8 cellular contexts compared by ENCODE assay signal in the genomic region with DNA sequence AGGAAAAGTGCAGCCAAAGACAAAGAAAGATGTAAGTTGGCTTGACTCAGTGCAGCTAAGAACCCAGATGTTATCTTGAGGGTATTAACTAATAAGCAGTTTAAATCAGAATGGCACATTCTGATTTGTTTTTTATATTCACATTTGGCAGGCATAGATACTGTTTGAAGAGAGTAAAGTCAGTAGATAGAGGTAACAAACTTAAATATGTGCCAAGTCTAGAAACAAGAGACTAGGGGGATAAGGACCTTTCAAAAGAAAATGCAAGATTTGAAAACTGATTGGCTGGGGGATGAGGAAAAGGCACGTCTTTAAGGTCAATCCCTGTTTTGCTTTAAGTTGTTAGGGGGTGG.
DNase-seq lines count a peak whose midpoint lies in the region; ATAC-seq and TF ChIP-seq lines count a peak whose summit lies in the region.
"Not testable (repeated sequence)": the region's sequence is repeated elsewhere in the genome, so short reads cannot be mapped to it uniquely, and the experiment has no call there.

No MANE protein-coding gene starts in this region.

- H2AK9ac ChIP-seq in IMR-90 (replicated peaks; ENCODE audit: low read depth, low read length, poor library complexity): not testable (repeated sequence)

- not testable (repeated sequence) for H4K5ac ChIP-seq in IMR-90 (ENCODE audit: low read depth, low read length)

- H3K9me3 Mint-ChIP-seq in brain: peaks cover 5 to 17% (median 11%) of the 10 kb centered on the region in 5 experiments

- H3K4me1 ChIP-seq in IMR-90 (ENCODE audit: control insufficient read depth, insufficient read depth, low read length); right lobe of liver; neuronal stem cell (ENCODE audit: control insufficient read depth in 2 of 2, insufficient read depth in 1 of 2, low read depth in 1 of 2, low read length in 2 of 2); stomach smooth muscle (ENCODE audit: control insufficient read depth, insufficient read depth, low read length): not testable (repeated sequence)

- BruUV-seq in IMR-90 (replicated peaks; lab: Mats Ljungman, UMichigan): not testable (repeated sequence)

- not testable (repeated sequence) for H3K9me1 ChIP-seq in IMR-90 (ENCODE audit: insufficient read depth, low read length)

- TF ChIP-seq RAD21 in IMR-90 (IDR thresholded peaks at IDR 0.05; ENCODE audit: low read length): not testable (repeated sequence)

- dilution Hi-C loops in IMR-90 (cut with HindIII; ENCODE audit: low sequenced_read_pairs, unreplicated experiment): not testable (repeated sequence)

- not testable (repeated sequence) for H3K9me3 ChIP-seq in IMR-90 (ENCODE audit: control insufficient read depth, insufficient read depth, low read length); T-helper 17 cell (ENCODE audit: control insufficient read depth, low read length, poor library complexity, severe bottlenecking); right lobe of liver; neuronal stem cell (replicated peaks in 1 of 2; ENCODE audit: control insufficient read depth in 2 of 2, insufficient read depth in 1 of 2, low read depth in 1 of 2, low read length in 2 of 2); stomach smooth muscle (ENCODE audit: control insufficient read depth in 2 of 2, low read length in 2 of 2)

- H3K4ac ChIP-seq in IMR-90 (ENCODE audit: low read depth, low read length); neuronal stem cell (ENCODE audit: low read length): not testable (repeated sequence)

- not testable (repeated sequence) for H3K36me3 ChIP-seq in BJ (ENCODE audit: control insufficient read depth, insufficient read depth, low read length); IMR-90 (ENCODE audit: control insufficient read depth, insufficient read depth, low read length); right lobe of liver; neuronal stem cell (replicated peaks in 1 of 2; ENCODE audit: control insufficient read depth in 2 of 2, insufficient read depth in 2 of 2, low read length in 2 of 2); stomach smooth muscle (ENCODE audit: control insufficient read depth in 2 of 2, insufficient read depth in 2 of 2, low read length in 2 of 2)

- H3K27me3 ChIP-seq in BJ (ENCODE audit: control insufficient read depth, insufficient read depth, low read length): peaks cover 12% of the 10 kb centered on the region
- peaks cover 16% of the 10 kb centered on the region for H3K27me3 ChIP-seq in IMR-90 (ENCODE audit: control insufficient read depth, insufficient read depth, low read length)
- H3K27me3 ChIP-seq in right lobe of liver; stomach smooth muscle (ENCODE audit: control insufficient read depth in 1 of 2, insufficient read depth in 2 of 2, low read length in 2 of 2): not testable (repeated sequence)
- peaks cover 0 to 23% (median 0%) of the 10 kb centered on the region in 3 experiments for H3K27me3 ChIP-seq in neuronal stem cell (ENCODE audit: control insufficient read depth in 3 of 3, insufficient read depth in 3 of 3, low read depth in 1 of 3, low read length in 3 of 3)

- H2BK20ac ChIP-seq in IMR-90 (ENCODE audit: low read depth, low read length): not testable (repeated sequence)

- not testable (repeated sequence) for H4K20me1 ChIP-seq in IMR-90 (ENCODE audit: insufficient read depth, low read length)

- peak overlapping the region; percentile 38 for H3K4me3 ChIP-seq in BJ (ENCODE audit: low read depth, low read length)
- 0 out of 2 replicates have a peak overlapping the region, but pooled peaks have one; percentile 14 for H3K4me3 ChIP-seq in IMR-90 (ENCODE audit: insufficient read depth, low read depth, low read length)
- H3K4me3 ChIP-seq in fibroblast of pulmonary artery (replicated peaks; ENCODE audit: low read depth, low read length): peak overlapping the region; percentile 50
- peak overlapping the region; percentile 14 to 27 (median 16) for H3K4me3 ChIP-seq in right lobe of liver
- H3K4me3 ChIP-seq in neuronal stem cell (ENCODE audit: low read length in 2 of 2): peak overlapping the region; percentile 47 to 74
- H3K4me3 ChIP-seq in stomach smooth muscle (ENCODE audit: low read length in 2 of 2): peak overlapping the region; percentile 44 to 69

- not testable (repeated sequence) for H3K23ac ChIP-seq in IMR-90 (ENCODE audit: low read depth, low read length); neuronal stem cell (ENCODE audit: low read depth, low read length, poor library complexity)

- intact Hi-C loops in IMR-90 (cut with micrococcal nuclease); right lobe of liver (cut with DNase I): not testable (repeated sequence)

- H2AFZ ChIP-seq in IMR-90 (replicated peaks; ENCODE audit: low read length, poor library complexity): not testable (repeated sequence)
- peak overlapping the region; percentile 97 for H2AFZ ChIP-seq in neuronal stem cell (ENCODE audit: low read length)

- not testable (repeated sequence) for H3K56ac ChIP-seq in IMR-90 (ENCODE audit: extremely low read depth, insufficient read depth, low read length)

- in situ Hi-C loops in IMR-90 (cut with MboI; ENCODE audit: low sequenced_read_pairs): not testable (repeated sequence)

- H3K4me2 ChIP-seq in IMR-90 (ENCODE audit: low read depth, low read length) (peak overlapping the region; percentile 28; the same call in 1 of the 2 replicates), neuronal stem cell (ENCODE audit: insufficient read depth, low read length, poor library complexity, severe bottlenecking) (peak overlapping the region; percentile 11)

- not testable (repeated sequence) for DNase-seq in BJ (ENCODE audit: low read depth); IMR-90; T-helper 17 cell; fibroblast of pulmonary artery (ENCODE audit: low read depth); right lobe of liver; neuronal stem cell (ENCODE audit: low spot score)

- not testable (repeated sequence) for H3K27ac Mint-ChIP-seq in T-helper 17 cell
- H3K27ac Mint-ChIP-seq in brain: peak overlapping the region in 4 of 5 experiments; percentile 18 to 55 (median 45)

- H3K4me1 Mint-ChIP-seq in T-helper 17 cell: not testable (repeated sequence)
- H3K4me1 Mint-ChIP-seq in brain: peaks cover 17% of the 10 kb centered on the region

- POLR2A ChIA-PET in BJ (lab: Charles Lee); IMR-90 (lab: Charles Lee; ENCODE audit: unreplicated experiment): not testable (repeated sequence)

- H2AK5ac ChIP-seq in IMR-90 (ENCODE audit: low read depth, low read length); neuronal stem cell (ENCODE audit: low read depth, low read length): not testable (repeated sequence)

- not testable (repeated sequence) for H2BK120ac ChIP-seq in IMR-90 (ENCODE audit: low read depth, low read length); neuronal stem cell (ENCODE audit: low read depth, low read length)

- ATAC-seq in IMR-90 (ENCODE audit: low read depth); T-helper 17 cell; right lobe of liver: not testable (repeated sequence)

- CTCF ChIA-PET in BJ (lab: Yijun Ruan, JAX); IMR-90 (lab: Yijun Ruan, JAX): not testable (repeated sequence)

- TF ChIP-seq CTCF in BJ (IDR thresholded peaks at IDR 0.05; ENCODE audit: insufficient read depth, low read depth, low read length); IMR-90 (conservative IDR thresholded peaks at IDR 0.05; ENCODE audit: low read depth, low read length); brain (conservative IDR thresholded peaks at IDR 0.05); fibroblast of pulmonary artery (IDR thresholded peaks at IDR 0.05; ENCODE audit: low read length, missing control alignments); right lobe of liver (IDR thresholded peaks at IDR 0.05): not testable (repeated sequence)

- not testable (repeated sequence) for H3K18ac ChIP-seq in IMR-90 (ENCODE audit: low read depth, low read length); neuronal stem cell (ENCODE audit: low read length)

- TF ChIP-seq POLR2A in IMR-90 (IDR thresholded peaks at IDR 0.05; ENCODE audit: low read depth, low read length); right lobe of liver (IDR thresholded peaks at IDR 0.05): not testable (repeated sequence)

- H3K27ac ChIP-seq in IMR-90 (ENCODE audit: insufficient read depth, low read length); right lobe of liver; neuronal stem cell (replicated peaks; ENCODE audit: low read length): not testable (repeated sequence)
- H3K27ac ChIP-seq in stomach smooth muscle (ENCODE audit: low read length): peak overlapping the region; percentile 60

- H3K79me1 ChIP-seq in IMR-90 (ENCODE audit: low read depth in 1 of 2, low read length in 2 of 2); neuronal stem cell (ENCODE audit: low read depth, low read length): not testable (repeated sequence)

- not testable (repeated sequence) for H2BK12ac ChIP-seq in neuronal stem cell (ENCODE audit: low read length)

- H2BK5ac ChIP-seq in IMR-90 (ENCODE audit: low read depth, low read length, poor library complexity, severe bottlenecking); neuronal stem cell (ENCODE audit: low read length): not testable (repeated sequence)

- H3K27me3 Mint-ChIP-seq in T-helper 17 cell, brain: not testable (repeated sequence)

- H3K4me3 Mint-ChIP-seq in T-helper 17 cell (peak overlapping the region; percentile 7), brain (peak overlapping the region in 4 of 5 experiments; percentile 80 to 94 (median 87))

- not testable (repeated sequence) for H3K9ac ChIP-seq in IMR-90 (ENCODE audit: low read depth, low read length); neuronal stem cell (ENCODE audit: low read depth, low read length, poor library complexity)
- peak overlapping the region in 1 of 2 donors; percentile 46 for H3K9ac ChIP-seq in stomach smooth muscle (ENCODE audit: low read length in 2 of 2)

- not testable (repeated sequence) for H3K36me3 Mint-ChIP-seq in T-helper 17 cell (ENCODE audit: low read depth); brain

- not testable (repeated sequence) for H2BK15ac ChIP-seq in IMR-90 (ENCODE audit: low read depth, low read length); neuronal stem cell (ENCODE audit: low read length)

- not testable (repeated sequence) for H3K14ac ChIP-seq in IMR-90 (replicated peaks; ENCODE audit: low read depth, low read length); neuronal stem cell (ENCODE audit: low read length)

- H4K91ac ChIP-seq in IMR-90 (ENCODE audit: insufficient read depth, low read depth, low read length); neuronal stem cell (ENCODE audit: low read depth, low read length, poor library complexity): not testable (repeated sequence)

- not testable (repeated sequence) for H4K8ac ChIP-seq in IMR-90 (ENCODE audit: low read depth in 2 of 2, low read length in 2 of 2); neuronal stem cell (ENCODE audit: low read depth, low read length)

- no CpG with 5 or more reads among the region's 1 CpG for WGBS in IMR-90 (ENCODE audit: extremely low coverage in 2 of 2, insufficient read length in 1 of 2), 2 experiments
- WGBS in right lobe of liver (ENCODE audit: insufficient coverage, low coverage, low lambda C conversion rate, missing lambda C conversion rate): 0% methylated on average over 1 of the region's 1 CpG
- no CpG with 5 or more reads among the region's 1 CpG for WGBS in neuronal stem cell (ENCODE audit: extremely low coverage in 2 of 2, insufficient read length in 2 of 2, insufficient replicate concordance in 1 of 2), 2 donors
